ENCODE assay signal across 34 cellular contexts in the genomic region with DNA sequence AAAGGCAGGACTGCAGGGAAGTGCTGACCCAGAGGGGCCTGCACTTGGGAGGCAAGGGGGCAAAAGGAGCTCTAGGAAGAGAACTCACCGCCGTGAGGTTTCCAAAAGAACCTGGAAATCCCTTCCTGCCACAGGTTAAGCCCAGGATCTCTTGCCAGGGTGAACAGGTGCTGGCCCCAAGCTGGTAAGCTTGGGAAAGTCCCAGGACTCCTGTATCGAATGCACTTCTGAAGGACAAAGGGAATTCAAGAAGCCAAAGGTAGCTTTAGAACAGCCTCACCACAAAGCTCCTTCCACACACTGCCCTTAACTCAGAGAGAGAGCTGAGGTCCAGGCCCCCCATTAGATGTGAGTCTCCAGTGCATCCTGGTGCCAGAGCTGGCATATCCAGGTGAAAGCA. TPM values are rescaled to one million over a fixed set of nuclear protein-coding genes. Genes with fewer than 3 reads are reported as not detected.
"Had no signal": no experiment of that assay in that cellular context is flagged by ENCODE, and none has a peak within 500 bp of the region (broad histone marks: within the 10 kb centered on the region; RNA-seq: fewer than 3 reads in every experiment).

No MANE protein-coding gene starts in this region.

- H3K27me3 ChIP-seq: brain microvascular endothelial cell, Peyer's patch, SJSA1 had no signal

- H3K36me3 Mint-ChIP-seq: activated CD4-positive, alpha-beta memory T cell treated with anti-CD3 and anti-CD28 coated beads for 36 hours; activated naive CD8-positive, alpha-beta T cell treated with anti-CD3 and anti-CD28 coated beads for 36 hours had no signal

- H3K4me1 Mint-ChIP-seq: activated B cell treated with CpG ODN at 0.5 μM for 24 hours; activated naive CD8-positive, alpha-beta T cell treated with anti-CD3 and anti-CD28 coated beads for 36 hours had no signal

- H3K4me3 ChIP-seq: K562, Peyer's patch, SJSA1 had no signal

- H3K36me3 ChIP-seq: brain microvascular endothelial cell, Peyer's patch, SJSA1 had no signal

- H3K27ac ChIP-seq: brain microvascular endothelial cell, Peyer's patch, SJSA1, VCaP had no signal

- H3K4me3 Mint-ChIP-seq: activated B cell treated with CpG ODN at 0.5 μM for 24 hours; activated CD4-positive, alpha-beta memory T cell treated with anti-CD3 and anti-CD28 coated beads for 36 hours; activated naive CD8-positive, alpha-beta T cell treated with anti-CD3 and anti-CD28 coated beads for 36 hours; activated T-cell treated with anti-CD3 and anti-CD28 coated beads, Interleukin-2, amount 50 U/mL, for 4 hours; activated T-helper 1 cell treated with anti-CD3 and anti-CD28 coated beads, Interleukin-12 subunit alpha, Interleukin-12 subunit beta, Interleukin-2, Interleukin-4 antibody, amounts not matched to agents 30 ng/mL and 10 ng/mL and 1 ng/mL, durations not matched to agents 14 hours and 24 hours and 36 hours had no signal

- H3K9me3 ChIP-seq: Peyer's patch, SJSA1 had no signal

- DNase-seq: activated B cell treated with CpG ODN at 0.5 μM for 24 hours; activated CD4-positive, alpha-beta memory T cell treated with anti-CD3 and anti-CD28 coated beads for 36 hours; activated CD4-positive, alpha-beta T cell treated with anti-CD3 and anti-CD28 coated beads for 4 hours; activated CD4-positive, alpha-beta T cell treated with anti-CD3 and anti-CD28 coated beads, Interleukin-2, amount 50 U/mL, for 1 hour; activated CD4-positive, CD25-positive, alpha-beta regulatory T cell treated with anti-CD3 and anti-CD28 coated beads, Interleukin-2, amount 50 U/mL, for 72 hours; activated CD8-positive, alpha-beta memory T cell treated with anti-CD3 and anti-CD28 coated beads, Interleukin-2, amount 50 U/mL, for 4 hours; activated effector memory CD4-positive, alpha-beta T cell treated with Interleukin-2 at 50 U/mL for 16 hours; activated naive CD4-positive, alpha-beta T cell treated with anti-CD3 and anti-CD28 coated beads, Interleukin-2, amount 50 U/mL, for 16 hours; activated naive CD8-positive, alpha-beta T cell treated with anti-CD3 and anti-CD28 coated beads for 36 hours; activated T-cell treated with anti-CD3 and anti-CD28 coated beads for 4 hours; activated T-cell treated with anti-CD3 and anti-CD28 coated beads, Interleukin-2, amount 50 U/mL, for 4 hours; amniotic stem cell; aorta; brain microvascular endothelial cell; central memory CD4-positive, alpha-beta T cell; NCI-H1092 treated with DMSO at 0.1 percent for 48 hours; NCI-H1417; NCI-H146; NCI-H187 treated with DMSO at 0.1 percent for 48 hours; NCI-H2081; NCI-H345; NCI-H524 treated with DMSO at 0.1 percent for 48 hours; PC-3; RPMI8226; SHP77 treated with DMSO at 0.1 percent for 48 hours; T-helper 1 cell; T-helper 2 cell; T-helper 9 cell had no signal

- H3K27ac Mint-ChIP-seq: activated B cell treated with CpG ODN at 0.5 μM for 24 hours; activated CD4-positive, alpha-beta memory T cell treated with anti-CD3 and anti-CD28 coated beads for 36 hours; activated naive CD8-positive, alpha-beta T cell treated with anti-CD3 and anti-CD28 coated beads for 36 hours; activated T-helper 1 cell treated with anti-CD3 and anti-CD28 coated beads, Interleukin-12 subunit alpha, Interleukin-12 subunit beta, Interleukin-2, Interleukin-4 antibody, amounts not matched to agents 30 ng/mL and 10 ng/mL and 1 ng/mL, durations not matched to agents 14 hours and 24 hours and 36 hours had no signal

- H3K9me3 Mint-ChIP-seq: activated B cell treated with CpG ODN at 0.5 μM for 24 hours; activated CD4-positive, alpha-beta memory T cell treated with anti-CD3 and anti-CD28 coated beads for 36 hours; activated naive CD8-positive, alpha-beta T cell treated with anti-CD3 and anti-CD28 coated beads for 36 hours; activated T-cell treated with anti-CD3 and anti-CD28 coated beads, Interleukin-2, amount 50 U/mL, for 4 hours; activated T-helper 1 cell treated with anti-CD3 and anti-CD28 coated beads, Interleukin-12 subunit alpha, Interleukin-12 subunit beta, Interleukin-2, Interleukin-4 antibody, amounts not matched to agents 30 ng/mL and 10 ng/mL and 1 ng/mL, durations not matched to agents 14 hours and 24 hours and 36 hours had no signal

- FAIRE-seq: K562 had no signal

RNA-seq across cellular contexts. Expression of a gene that starts 28.9 kb away (rescaled TPM):
- total RNA-seq: activated B cell treated with CpG ODN at 0.5 μM for 24 hours; activated CD4-positive, alpha-beta memory T cell treated with anti-CD3 and anti-CD28 coated beads for 36 hours; activated naive CD8-positive, alpha-beta T cell treated with anti-CD3 and anti-CD28 coated beads for 36 hours; activated T-cell treated with anti-CD3 and anti-CD28 coated beads, Interleukin-2, amount 50 U/mL, for 4 hours; activated T-helper 1 cell treated with anti-CD3 and anti-CD28 coated beads, Interleukin-12 subunit alpha, Interleukin-12 subunit beta, Interleukin-2, Interleukin-4 antibody, amounts not matched to agents 30 ng/mL and 10 ng/mL and 1 ng/mL, durations not matched to agents 14 hours and 24 hours and 36 hours; M059J; PC-3; SJSA1 had no signal
- polyA plus RNA-seq: aorta, K562 had no signal
